Comparison of ENCODE assay signal across 8 cellular contexts in genomic region chr1:23421752-23422312, GRCh38. TPM values are rescaled to one million over a fixed set of nuclear protein-coding genes. Genes with fewer than 3 reads are reported as not detected.
DNase-seq lines count a peak whose midpoint lies in the region; ATAC-seq and TF ChIP-seq lines count a peak whose summit lies in the region.

No MANE protein-coding gene starts in this region.

- ATAC-seq in lung (ENCODE audit: insufficient read depth, low FRiP score) = no peak
- no peak for ATAC-seq in upper lobe of right lung
- ATAC-seq in GM21825 (IDR thresholded peaks at IDR 0.05; ENCODE audit: unreplicated experiment) = no peak

- intact Hi-C loops in upper lobe of right lung (cut with DNase I) = no loop called here

- no peaks in the 10 kb centered on the region for H3K9me3 Mint-ChIP-seq in activated naive CD4-positive, alpha-beta T cell treated with anti-CD3 and anti-CD28 coated beads, Interleukin-2, amount 10 ng/mL, durations not matched to agents 7 days and 5 days
- no peaks in the 10 kb centered on the region for H3K9me3 Mint-ChIP-seq in chondrocyte (ENCODE audit: low read depth)

- H3K4me3 ChIP-seq in lung (no peak overlapping the region), upper lobe of right lung (no peak overlapping the region)

- H3K27ac ChIP-seq in lung (ENCODE audit: low read depth in 1 of 2, low read length in 1 of 2) (peak overlapping the region; percentile 76), upper lobe of right lung (peak overlapping the region; percentile 70)

- peaks cover 0 to under 1% of the 10 kb centered on the region in 2 donors for H3K36me3 ChIP-seq in lung (ENCODE audit: control insufficient read depth in 2 of 2, insufficient read depth in 2 of 2, low read length in 2 of 2)
- no peaks in the 10 kb centered on the region for H3K36me3 ChIP-seq in upper lobe of right lung

- H3K9me3 ChIP-seq in lung (ENCODE audit: control insufficient read depth in 2 of 2, insufficient read depth in 1 of 2, low read length in 1 of 2) (no peaks in the 10 kb centered on the region), upper lobe of right lung (no peaks in the 10 kb centered on the region)

- peaks cover 18% of the 10 kb centered on the region for H3K36me3 Mint-ChIP-seq in activated naive CD4-positive, alpha-beta T cell treated with anti-CD3 and anti-CD28 coated beads, Interleukin-2, amount 10 ng/mL, durations not matched to agents 7 days and 5 days
- H3K36me3 Mint-ChIP-seq in chondrocyte (ENCODE audit: low read depth) = peaks cover 7% of the 10 kb centered on the region

- H3K27me3 ChIP-seq in lung (ENCODE audit: control insufficient read depth, insufficient read depth) (no peaks in the 10 kb centered on the region), upper lobe of right lung (no peaks in the 10 kb centered on the region)

- H3K4me3 Mint-ChIP-seq in activated naive CD4-positive, alpha-beta T cell treated with anti-CD3 and anti-CD28 coated beads, Interleukin-2, amount 10 ng/mL, durations not matched to agents 7 days and 5 days = peak overlapping the region; percentile 87
- H3K4me3 Mint-ChIP-seq in chondrocyte (ENCODE audit: unreplicated experiment) = no peak overlapping the region

- peaks cover 13 to 24% of the 10 kb centered on the region in 2 donors for H3K4me1 ChIP-seq in lung (ENCODE audit: control insufficient read depth in 2 of 2, insufficient read depth in 2 of 2, low read length in 2 of 2)
- peaks cover 23% of the 10 kb centered on the region for H3K4me1 ChIP-seq in upper lobe of right lung

- CTCF ChIA-PET in activated naive CD4-positive, alpha-beta T cell treated with anti-CD3 and anti-CD28 coated beads, Interleukin-2, amount 10 ng/mL, durations not matched to agents 7 days and 5 days (lab: Charles Lee) = interaction anchor here (1.1 to 2.5 kb wide), 4 partner anchors 17 to 118 kb away, joined by 3 to 8 read pairs (median 6); no protein-coding TSS in a partner anchor

- peaks cover 40% of the 10 kb centered on the region for H3K27me3 Mint-ChIP-seq in activated naive CD4-positive, alpha-beta T cell treated with anti-CD3 and anti-CD28 coated beads, Interleukin-2, amount 10 ng/mL, durations not matched to agents 7 days and 5 days
- no peaks in the 10 kb centered on the region for H3K27me3 Mint-ChIP-seq in chondrocyte (ENCODE audit: low read depth)

- peaks cover 50% of the 10 kb centered on the region for H3K4me1 Mint-ChIP-seq in activated naive CD4-positive, alpha-beta T cell treated with anti-CD3 and anti-CD28 coated beads, Interleukin-2, amount 10 ng/mL, durations not matched to agents 7 days and 5 days
- peaks cover 39% of the 10 kb centered on the region for H3K4me1 Mint-ChIP-seq in chondrocyte (ENCODE audit: low read depth)

- no peak for DNase-seq in activated naive CD4-positive, alpha-beta T cell treated with anti-CD3 and anti-CD28 coated beads, Interleukin-2, amount 10 ng/mL, durations not matched to agents 7 days and 5 days
- no peak for DNase-seq in activated naive CD4-positive, alpha-beta T cell treated with anti-CD3 and anti-CD28 coated beads, Interleukin-2, amount 50 U/mL, for 16 hours
- DNase-seq in chondrocyte (ENCODE audit: low spot score) (no peak), lung (ENCODE audit: low spot score) (no peak), upper lobe of right lung (no peak), germinal center (ENCODE audit: low spot score) (no peak), NCI-H1694 (lab: John Stamatoyannopoulos, UW) (no peak)

- TF ChIP-seq CTCF in chondrocyte (IDR thresholded peaks at IDR 0.05) (peak; percentile 54), lung (IDR thresholded peaks at IDR 0.05; ENCODE audit: control extremely low read depth, extremely low read depth) (no peak), upper lobe of right lung (IDR thresholded peaks at IDR 0.05) (peak; percentile 11)

- 58 to 64% methylated on average over 8 of the region's 8 CpGs for WGBS in lung, 2 donors

- H3K27ac Mint-ChIP-seq in activated naive CD4-positive, alpha-beta T cell treated with anti-CD3 and anti-CD28 coated beads, Interleukin-2, amount 10 ng/mL, durations not matched to agents 7 days and 5 days = peak overlapping the region; percentile 86
- peak overlapping the region; percentile 58 for H3K27ac Mint-ChIP-seq in chondrocyte (ENCODE audit: unreplicated experiment)

RNA-seq across cellular contexts. Expression of gene TCEA3, which starts 2.7 kb away (rescaled TPM):
- total RNA-seq in chondrocyte = 15.7 to 17.8 TPM (median 16.9 TPM) in 3 replicates
- 10 to 100 TPM; 26.5 to 33.3 TPM for total RNA-seq in lung
- 10 to 100 TPM; 10.3 to 37.5 TPM for polyA plus RNA-seq in lung
- 39.4 TPM for total RNA-seq in upper lobe of right lung

RNA-seq across cellular contexts. Expression of gene ZNF436, which starts 52.2 kb away (rescaled TPM):
- 17.0 to 18.6 TPM (median 17.4 TPM) in 3 replicates for total RNA-seq in chondrocyte
- total RNA-seq in lung = 10 to 100 TPM in 1 of 2 donors, 1 to 10 TPM in 1; 8.9 to 30.9 TPM
- 1 to 10 TPM; 2.1 to 4.2 TPM for polyA plus RNA-seq in lung
- 10.9 TPM for total RNA-seq in upper lobe of right lung
